ENCODE assay signal across 14 cellular contexts in the genomic region with DNA sequence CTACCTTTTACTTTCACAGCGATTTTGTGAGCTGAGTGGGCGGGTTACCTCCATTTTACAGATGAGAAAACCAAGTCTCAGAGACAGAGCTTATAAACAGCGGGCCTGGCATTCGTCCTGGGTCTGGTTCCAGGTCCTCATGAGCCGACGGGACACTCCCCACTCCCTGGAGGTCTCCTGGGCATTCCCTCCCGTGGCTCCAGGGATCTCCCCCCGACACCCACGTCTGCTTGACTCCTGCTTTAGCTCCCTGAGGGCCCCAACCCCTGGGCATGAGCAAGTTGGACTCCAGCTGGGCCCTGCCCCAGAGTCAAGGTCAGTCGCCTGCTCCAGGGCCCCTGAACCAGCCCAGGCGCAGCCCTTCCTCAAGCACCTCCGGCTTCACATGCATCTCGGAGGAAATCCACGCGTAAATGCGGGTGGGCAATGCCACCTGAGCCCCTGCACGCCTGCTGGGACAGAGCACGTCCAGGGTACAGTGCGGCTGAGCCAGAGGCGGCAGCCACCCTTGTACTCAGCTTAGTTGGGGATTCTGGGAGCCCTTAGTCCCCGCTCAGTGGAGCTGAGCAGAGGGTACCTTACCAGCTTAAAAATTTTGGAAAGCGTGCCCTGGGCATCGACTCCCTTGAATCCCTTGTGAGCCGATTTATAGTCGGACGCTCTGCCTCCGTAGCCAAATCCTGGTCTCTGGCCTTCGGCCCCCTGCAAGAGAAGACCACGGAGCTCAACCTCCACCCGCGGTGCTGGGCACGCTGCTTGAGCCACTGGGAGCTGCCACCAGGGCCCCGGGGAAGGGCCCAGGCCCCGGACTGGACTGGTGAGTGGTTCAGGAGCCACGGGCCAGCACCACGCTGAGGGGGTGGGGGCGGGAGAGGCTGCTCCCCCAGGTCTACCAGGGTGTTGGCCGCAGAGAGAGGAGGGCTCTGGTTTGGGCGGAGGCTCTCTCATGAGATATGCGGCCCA.
"Had no signal": no experiment of that assay in that cellular context is flagged by ENCODE, and none has a peak within 500 bp of the region (broad histone marks: within the 10 kb centered on the region; RNA-seq: fewer than 3 reads in every experiment).

No MANE protein-coding gene starts in this region.

- FAIRE-seq: frontal cortex had no signal

- H3K9me3 ChIP-seq: heart right ventricle, psoas muscle, SK-N-SH, stomach, thyroid gland had no signal

- H3K4me1 ChIP-seq: psoas muscle had no signal

- H3K4me3 ChIP-seq: heart right ventricle, psoas muscle, stomach, thyroid gland had no signal

- H3K27me3 Mint-ChIP-seq: activated naive CD8-positive, alpha-beta T cell treated with anti-CD3 and anti-CD28 coated beads for 36 hours; naive thymus-derived CD4-positive, alpha-beta T cell had no signal

- H3K27ac ChIP-seq: heart right ventricle, psoas muscle, stomach, thyroid gland had no signal

- H3K4me3 Mint-ChIP-seq: activated naive CD8-positive, alpha-beta T cell treated with anti-CD3 and anti-CD28 coated beads for 36 hours; naive thymus-derived CD4-positive, alpha-beta T cell; T-helper 1 cell treated with Interleukin-12 subunit alpha and Interleukin-12 subunit beta and Interleukin-4 antibody, amounts not matched to agents 30 μg/mL and 1 μg/mL, for 36 hours had no signal

- H3K36me3 Mint-ChIP-seq: activated naive CD8-positive, alpha-beta T cell treated with anti-CD3 and anti-CD28 coated beads for 36 hours; naive thymus-derived CD4-positive, alpha-beta T cell had no signal

- H3K4me2 ChIP-seq: SK-N-SH had no signal

- H3K27me3 ChIP-seq: heart right ventricle, stomach, thyroid gland had no signal

- H3K36me3 ChIP-seq: heart right ventricle, thyroid gland had no signal

- H3K27ac Mint-ChIP-seq: activated naive CD8-positive, alpha-beta T cell treated with anti-CD3 and anti-CD28 coated beads for 36 hours; T-helper 1 cell treated with Interleukin-12 subunit alpha and Interleukin-12 subunit beta and Interleukin-4 antibody, amounts not matched to agents 30 μg/mL and 1 μg/mL, for 36 hours had no signal

- DNase-seq: activated CD4-positive, alpha-beta T cell treated with anti-CD3 and anti-CD28 coated beads for 4 hours; activated gamma-delta T cell treated with Interleukin-2 at 50 U/mL for 16 hours; activated naive CD8-positive, alpha-beta T cell treated with anti-CD3 and anti-CD28 coated beads for 36 hours; activated T-cell treated with anti-CD3 and anti-CD28 coated beads, Interleukin-2, amount 50 U/mL, for 1 hour; effector CD4-positive, alpha-beta T cell; heart right ventricle; psoas muscle; SK-N-SH; stimulated activated CD4-positive, alpha-beta T cell treated with anti-CD3 and anti-CD28 coated beads, Interleukin-4, amount 100 ng/mL, for 1 hour; stomach; thyroid gland had no signal

- H3K9me3 Mint-ChIP-seq: activated naive CD8-positive, alpha-beta T cell treated with anti-CD3 and anti-CD28 coated beads for 36 hours; naive thymus-derived CD4-positive, alpha-beta T cell; T-helper 1 cell treated with Interleukin-12 subunit alpha and Interleukin-12 subunit beta and Interleukin-4 antibody, amounts not matched to agents 30 μg/mL and 1 μg/mL, for 36 hours had no signal

- H3K9ac ChIP-seq: SK-N-SH had no signal
